ENCODE assay signal across 8 cellular contexts in genomic region chr20:50071039-50071888, GRCh38. TPM values are rescaled to one million over a fixed set of nuclear protein-coding genes. Genes with fewer than 3 reads are reported as not detected.
DNase-seq lines count a peak whose midpoint lies in the region; ATAC-seq, FAIRE-seq and TF ChIP-seq lines count a peak whose summit lies in the region.

No MANE protein-coding gene starts in this region.

- peak; percentile 81 for FAIRE-seq in urothelium cell line (lab: Jason Lieb, UNC)

- H3K27me3 ChIP-seq in left ventricle myocardium inferior (ENCODE audit: low read depth) (no peaks in the 10 kb centered on the region), psoas muscle (ENCODE audit: insufficient read depth in 3 of 3, low read length in 2 of 3) (no peaks in the 10 kb centered on the region)

- DNase-seq in ELR (ENCODE audit: low read depth) (peak; percentile 88), NCI-H1417 treated with DMSO at 0.1 percent for 48 hours (lab: John Stamatoyannopoulos, UW) (peak; percentile 29), SW480 (ENCODE audit: low spot score) (peak; percentile 84), left ventricle myocardium inferior (peak; percentile 89), psoas muscle (peak; percentile 89 to 93), urothelium cell line (ENCODE audit: low spot score) (peak; percentile 99)
- DNase-seq in activated naive CD8-positive, alpha-beta T cell treated with anti-CD3 and anti-CD28 coated beads, Interleukin-2, amount 50 U/mL, for 16 hours (ENCODE audit: low read depth, low spot score), result peak; percentile 83

- ATAC-seq in HG02623 (IDR thresholded peaks at IDR 0.05; ENCODE audit: unreplicated experiment), result peak; percentile 86
- peak; percentile 93 to 98 (median 96) for ATAC-seq in psoas muscle

- WGBS in psoas muscle, 3 donors, result 11 to 13% (median 12%) methylated on average over 48 of the region's 48 CpGs

- H3K27ac ChIP-seq in left ventricle myocardium inferior (replicated peaks) (no peak overlapping the region), psoas muscle (no peak overlapping the region)

- peak; percentile 100 for TF ChIP-seq CTCF in left ventricle myocardium inferior (IDR thresholded peaks at IDR 0.05; ENCODE audit: borderline replicate concordance)
- TF ChIP-seq CTCF in psoas muscle (IDR thresholded peaks at IDR 0.05), result peak; percentile 100

- intact Hi-C loops in left ventricle myocardium inferior (cut with micrococcal nuclease) (loop anchor here (2.0 kb wide), 1 partner anchor 92 kb away; no protein-coding TSS in a partner anchor), psoas muscle (cut with DNase I) (loop anchor here (1.0 to 2.0 kb wide), 2 partner anchors 91 to 92 kb away; no protein-coding TSS in a partner anchor)

- H3K9me3 ChIP-seq in left ventricle myocardium inferior (replicated peaks) (no peaks in the 10 kb centered on the region), psoas muscle (no peaks in the 10 kb centered on the region)

- H3K36me3 ChIP-seq in left ventricle myocardium inferior, result no peaks in the 10 kb centered on the region
- H3K36me3 ChIP-seq in psoas muscle (ENCODE audit: insufficient read depth in 1 of 2, low read depth in 1 of 2), result no peaks in the 10 kb centered on the region

- H3K4me1 ChIP-seq in left ventricle myocardium inferior (peaks cover 23% of the 10 kb centered on the region), psoas muscle (peaks cover 10% of the 10 kb centered on the region)

- H3K4me3 ChIP-seq in left ventricle myocardium inferior (peak overlapping the region; percentile 59), psoas muscle (peak overlapping the region; percentile 64)

RNA-seq across cellular contexts. Expression of gene UBE2V1, which starts 41.7 kb away (rescaled TPM):
- total RNA-seq in left ventricle myocardium inferior (77.1 TPM), psoas muscle (10 to 100 TPM; 45.2 to 78.1 (median 57.5) TPM)
- polyA plus RNA-seq in psoas muscle, result 100 to 1,000 TPM in 2 of 3 donors, 10 to 100 TPM in 1; 57.1 to 165 (median 103) TPM

Comparison
In these comparisons a context has a peak if more than half of its experiments do, and no peak if none do; other contexts are left out.
1. DNase-seq: peak in every context shown above with its lines; median percentile 99 in urothelium cell line; 91 in psoas muscle; 89 in left ventricle myocardium inferior; 88 in ELR; 84 in SW480; 83 in activated naive CD8-positive, alpha-beta T cell treated with anti-CD3 and anti-CD28 coated beads, Interleukin-2, amount 50 U/mL, for 16 hours; 29 in NCI-H1417 treated with DMSO at 0.1 percent for 48 hours.